Comparison of ENCODE assay signal across 1 cellular context in the genomic region with DNA sequence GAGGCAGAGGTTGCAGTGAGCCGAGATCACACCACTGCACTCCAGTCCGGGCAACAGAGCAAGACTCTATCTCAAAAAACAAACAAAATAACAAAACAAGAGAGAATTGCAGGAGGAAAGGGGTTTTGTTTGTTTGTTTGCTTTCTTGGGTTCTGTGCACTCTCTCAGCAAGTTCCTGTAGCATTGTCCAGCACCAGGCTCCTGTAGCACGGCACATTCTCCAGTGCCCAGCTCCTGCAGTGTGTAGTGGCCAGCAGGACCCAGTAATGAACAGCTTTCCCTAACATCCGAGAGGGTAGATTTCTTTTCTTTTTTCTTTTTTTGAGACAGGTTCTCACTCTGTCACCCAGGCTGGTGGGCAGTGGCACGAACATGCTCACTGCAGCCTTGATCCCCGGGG.
TF ChIP-seq lines count a peak whose summit lies in the region.

No MANE protein-coding gene starts in this region.

TF ChIP-seq in K562, 482 proteins besides CTCF, POLR2A, EP300 and RAD21 (continued from another document):
- no peak for TF ChIP-seq ZKSCAN8 (CRISPR knock-in tag; IDR thresholded peaks at IDR 0.05)
